ENCODE assay signal across 24 cellular contexts in genomic region chr20:54585222-54585621, GRCh38.
"Had no signal": no experiment of that assay in that cellular context is flagged by ENCODE, and none has a peak within 500 bp of the region (broad histone marks: within the 10 kb centered on the region; RNA-seq: fewer than 3 reads in every experiment).

No MANE protein-coding gene starts in this region.

- H3K36me3 ChIP-seq: colonic mucosa, gastrocnemius medialis, lower lobe of right lung, neutrophil, pancreas, right atrium auricular region, sigmoid colon, stomach, thyroid gland had no signal

- H3K4me3 ChIP-seq: colonic mucosa, gastrocnemius medialis, lower lobe of right lung, mucosa of descending colon, pancreas, right atrium auricular region, sigmoid colon, stomach, thyroid gland had no signal

- H3K9me3 ChIP-seq: colonic mucosa, gastrocnemius medialis, mucosa of descending colon, neutrophil, pancreas, right atrium auricular region, sigmoid colon, thyroid gland had no signal

- H3K4me1 ChIP-seq: colonic mucosa, gastrocnemius medialis, lower lobe of right lung, pancreas, right atrium auricular region, sigmoid colon, stomach, thyroid gland had no signal

- H3K27ac ChIP-seq: colonic mucosa, gastrocnemius medialis, lower lobe of right lung, neutrophil, pancreas, right atrium auricular region, sigmoid colon, stomach, thyroid gland had no signal

- H3K27me3 ChIP-seq: colonic mucosa, gastrocnemius medialis, neutrophil, pancreas, right atrium auricular region, sigmoid colon, stomach, thyroid gland had no signal

- DNase-seq: colonic mucosa; effector CD8-positive, alpha-beta T cell; endodermal cell; erythroblast; foreskin fibroblast; gastrocnemius medialis; head of caudate nucleus; kidney; left colon; left ventricle myocardium superior; lower lobe of right lung; mucosa of descending colon; naive B cell; pancreas; sigmoid colon; stimulated activated CD4-positive, alpha-beta T cell treated with anti-CD3 and anti-CD28 coated beads, Interleukin-2, amount 100 ng/mL, for 24 hours; stimulated activated CD4-positive, alpha-beta T cell treated with anti-CD3 and anti-CD28 coated beads, Interleukin-4, amount 100 ng/mL, for 24 hours; stimulated activated naive CD4-positive, alpha-beta T cell treated with Interleukin-2 at 50 U/mL for 16 hours; stomach; thyroid gland had no signal

- ATAC-seq: gastrocnemius medialis; left colon; left ventricle myocardium superior; lower lobe of right lung; mucosa of descending colon; natural killer cell treated with Interleukin-12 subunit alpha and Interleukin-12 subunit beta and Interleukin-15 and Interleukin-18, amount 100 ng/mL, for 72 hours; pancreas; stimulated activated effector memory CD8-positive, alpha-beta T cell treated with anti-CD3 and anti-CD28 coated beads, Interleukin-12 subunit alpha, Interleukin-12 subunit beta, amount 100 ng/mL, for 72 hours had no signal
